In genomic region chr16:77220427-77220826, GRCh38 we compare ENCODE assay signal across 18 cellular contexts. TPM values are rescaled to one million over a fixed set of nuclear protein-coding genes. Genes with fewer than 3 reads are reported as not detected.
A peak's percentile ranks its signal among the peaks of the same experiment; 100 is the strongest.
DNase-seq lines count a peak whose midpoint lies in the region; ATAC-seq and TF ChIP-seq lines count a peak whose summit lies in the region.
"Had no signal": no experiment of that assay in that cellular context is flagged by ENCODE, and none has a peak within 500 bp of the region (broad histone marks: within the 10 kb centered on the region; RNA-seq: fewer than 3 reads in every experiment).

No MANE protein-coding gene starts in this region.

- ATAC-seq in GM18870 (IDR thresholded peaks at IDR 0.05; ENCODE audit: unreplicated experiment) (peak; percentile 69), GM21447 (IDR thresholded peaks at IDR 0.05; ENCODE audit: unreplicated experiment) (peak; percentile 68), HG02885 (IDR thresholded peaks at IDR 0.05; ENCODE audit: poor library complexity, unreplicated experiment) (peak; percentile 83), WTC11 (peak; percentile 29), left colon (no peak)
- no peak for ATAC-seq in activated naive CD4-positive, alpha-beta T cell treated with anti-CD3 and anti-CD28 coated beads, Interleukin-2, amount 50 U/mL, for 72 hours

- intact Hi-C loops in left colon (cut with DNase I, micrococcal nuclease), result no loop called here

- POLR2A ChIA-PET in WTC11 (lab: Charles Lee), result interaction anchor here (0.5 kb wide), 1 partner anchor 1439 kb away, joined by 4 read pairs; no protein-coding TSS in a partner anchor

- CTCF ChIA-PET in WTC11 (lab: Charles Lee), result no interaction called here

- TF ChIP-seq CTCF in WTC11 (IDR thresholded peaks at IDR 0.05), result no peak

- DNase-seq in WTC11 (ENCODE audit: low spot score) (no peak), left colon (no peak), activated gamma-delta T cell (lab: John Stamatoyannopoulos, UW) (no peak), T-helper 1 cell (no peak)
- no peak for DNase-seq in activated naive CD4-positive, alpha-beta T cell treated with anti-CD3 and anti-CD28 coated beads, Interleukin-2, amount 50 U/mL, for 72 hours (ENCODE audit: low spot score in 2 of 2)
- DNase-seq: activated effector memory CD4-positive, alpha-beta T cell treated with Interleukin-2 at 50 U/mL for 16 hours; colonic mucosa; DMS79; glutamatergic neuron; MG63; NCI-H2029 treated with DMSO at 0.1 percent for 48 hours; NCI-H524 treated with DMSO at 0.1 percent for 48 hours; PC-9 had no signal

- H3K36me3 Mint-ChIP-seq in WTC11, result 0 out of 2 replicates have a peak, but pooled peaks cover 3% of the 10 kb centered on the region
- H3K36me3 Mint-ChIP-seq in activated naive CD4-positive, alpha-beta T cell treated with anti-CD3 and anti-CD28 coated beads, Interleukin-2, amount 50 U/mL, for 72 hours, result no peaks in the 10 kb centered on the region
- H3K36me3 Mint-ChIP-seq: memory B cell had no signal

- no peak overlapping the region for H3K27ac Mint-ChIP-seq in WTC11
- no peak overlapping the region for H3K27ac Mint-ChIP-seq in activated naive CD4-positive, alpha-beta T cell treated with anti-CD3 and anti-CD28 coated beads, Interleukin-2, amount 50 U/mL, for 72 hours
- H3K27ac Mint-ChIP-seq: memory B cell had no signal

- H3K4me1 Mint-ChIP-seq in WTC11, result peaks cover 14% of the 10 kb centered on the region
- H3K4me1 Mint-ChIP-seq: memory B cell, neural crest cell had no signal

- no peaks in the 10 kb centered on the region for H3K27me3 Mint-ChIP-seq in WTC11 (ENCODE audit: low read depth)

- H3K4me3 Mint-ChIP-seq in WTC11, result no peak overlapping the region
- H3K4me3 Mint-ChIP-seq: memory B cell, neural crest cell had no signal

- no peaks in the 10 kb centered on the region for H3K9me3 Mint-ChIP-seq in WTC11
- H3K9me3 Mint-ChIP-seq in activated naive CD4-positive, alpha-beta T cell treated with anti-CD3 and anti-CD28 coated beads, Interleukin-2, amount 50 U/mL, for 72 hours, result no peaks in the 10 kb centered on the region
- H3K9me3 Mint-ChIP-seq: memory B cell, neural crest cell had no signal

TF ChIP-seq in WTC11, 78 proteins besides CTCF, POLR2A, EP300 and RAD21:
- TF ChIP-seq GRHL2 (CRISPR knock-in tag; IDR thresholded peaks at IDR 0.05; ENCODE audit: insufficient replicate concordance, severe bottlenecking), result no peak
TF ChIP-seq in WTC11: peak in this region for 0.

RNA-seq across cellular contexts. Expression of gene SYCE1L, which starts 21.2 kb away (rescaled TPM):
- total RNA-seq in WTC11 (2021), result 7.0 to 10.8 TPM (median 7.3 TPM) in 3 replicates
- 1 to 10 TPM; 4.7 to 7.4 TPM for total RNA-seq in left colon
- total RNA-seq in activated naive CD4-positive, alpha-beta T cell treated with anti-CD3 and anti-CD28 coated beads, Interleukin-2, amount 50 U/mL, for 72 hours, result 1 to 10 TPM; 2.1 to 8.5 TPM

RNA-seq across cellular contexts. Expression of gene MON1B, which starts 29.4 kb away (rescaled TPM):
- total RNA-seq in WTC11 (2021), result 44.7 to 49.1 TPM (median 45.2 TPM) in 3 replicates
- 10 to 100 TPM; 71.6 to 82.3 TPM for total RNA-seq in left colon
- total RNA-seq in activated naive CD4-positive, alpha-beta T cell treated with anti-CD3 and anti-CD28 coated beads, Interleukin-2, amount 50 U/mL, for 72 hours, result 10 to 100 TPM; 75.3 to 92.9 TPM

Comparison
In these comparisons a context has a peak if more than half of its experiments do, and no peak if none do; other contexts are left out.
1. ATAC-seq: peak in GM18870 (single experiment), GM21447 (single experiment), HG02885 (single experiment) and WTC11 (single experiment); none in left colon (single experiment) and activated naive CD4-positive, alpha-beta T cell treated with anti-CD3 and anti-CD28 coated beads, Interleukin-2, amount 50 U/mL, for 72 hours (0 of 2).